In genomic region chr20:35147575-35148071, GRCh38 we compare ENCODE assay signal across 8 cellular contexts. TPM values are rescaled to one million over a fixed set of nuclear protein-coding genes. Genes with fewer than 3 reads are reported as not detected.
DNase-seq lines count a peak whose midpoint lies in the region; ATAC-seq and TF ChIP-seq lines count a peak whose summit lies in the region.
"Not testable (repeated sequence)": the region's sequence is repeated elsewhere in the genome, so short reads cannot be mapped to it uniquely, and the experiment has no call there.

No MANE protein-coding gene starts in this region.

- peak overlapping the region; percentile 5; the same call in 1 of the 2 replicates for H2BK120ac ChIP-seq in IMR-90 (ENCODE audit: low read depth, low read length)

- not testable (repeated sequence) for H3F3A ChIP-seq in DOHH2 (ENCODE audit: control insufficient read depth, insufficient read depth)

- H4K5ac ChIP-seq in IMR-90 (ENCODE audit: low read depth, low read length): peak overlapping the region; percentile 9; the same call in 1 of the 2 replicates

- intact Hi-C loops in IMR-90 (cut with micrococcal nuclease): loop anchor here (2.0 kb wide), 1 partner anchor 25 kb away; the partner anchor contains the start of gene PROCR
- intact Hi-C loops in testis (cut with DNase I; ENCODE audit: low total_unique reads): not testable (repeated sequence)

- H3K36me3 Mint-ChIP-seq in activated naive CD8-positive, alpha-beta T cell treated with anti-CD3 and anti-CD28 coated beads, Interleukin-2, amount 50 U/mL, for 24 hours (ENCODE audit: low read depth); naive B cell: not testable (repeated sequence)

- not testable (repeated sequence) for H2AK5ac ChIP-seq in IMR-90 (ENCODE audit: low read depth, low read length)

- dilution Hi-C loops in IMR-90 (cut with HindIII; ENCODE audit: low sequenced_read_pairs, unreplicated experiment): not testable (repeated sequence)

- peak overlapping the region; percentile 69 to 82 for H4K8ac ChIP-seq in IMR-90 (ENCODE audit: low read depth in 2 of 2, low read length in 2 of 2)

- peak overlapping the region; percentile 66; the same call in 1 of the 2 replicates for H3K23ac ChIP-seq in IMR-90 (ENCODE audit: low read depth, low read length)

- ATAC-seq in GM21723 (IDR thresholded peaks at IDR 0.05; ENCODE audit: unreplicated experiment) (peak; percentile 25), IMR-90 (ENCODE audit: low read depth) (peak; percentile 42), naive B cell (ENCODE audit: low read depth in 2 of 2) (peak; percentile 5 to 9)
- ATAC-seq in activated naive CD8-positive, alpha-beta T cell treated with anti-CD3 and anti-CD28 coated beads, Interleukin-2, amount 50 U/mL, for 24 hours: not testable (repeated sequence)

- H4K20me1 ChIP-seq in DOHH2 (ENCODE audit: control insufficient read depth, insufficient read depth, low read depth, low read length); IMR-90 (ENCODE audit: insufficient read depth, low read length): not testable (repeated sequence)

- H3K79me1 ChIP-seq in IMR-90 (ENCODE audit: low read depth in 1 of 2, low read length in 2 of 2): peaks cover 4 to 10% of the 10 kb centered on the region in 2 experiments

- TF ChIP-seq POLR2A in IMR-90 (IDR thresholded peaks at IDR 0.05; ENCODE audit: low read depth, low read length); testis (IDR thresholded peaks at IDR 0.05): not testable (repeated sequence)

- peaks cover 23% of the 10 kb centered on the region for H3K4me1 Mint-ChIP-seq in activated naive CD8-positive, alpha-beta T cell treated with anti-CD3 and anti-CD28 coated beads, Interleukin-2, amount 50 U/mL, for 24 hours
- peaks cover 30 to 51% (median 39%) of the 10 kb centered on the region in 3 donors for H3K4me1 Mint-ChIP-seq in naive B cell

- H2AK9ac ChIP-seq in IMR-90 (replicated peaks; ENCODE audit: low read depth, low read length, poor library complexity): not testable (repeated sequence)

- not testable (repeated sequence) for H3K36me3 ChIP-seq in DOHH2 (ENCODE audit: control insufficient read depth, low read length); IMR-90 (ENCODE audit: control insufficient read depth, insufficient read depth, low read length); testis (ENCODE audit: low read depth, missing control alignments)

- peak overlapping the region; percentile 76 for H2AFZ ChIP-seq in IMR-90 (replicated peaks; ENCODE audit: low read length, poor library complexity)

- CTCF ChIA-PET in IMR-90 (lab: Yijun Ruan, JAX): interaction anchor here (0.6 to 3.5 kb wide), 4 partner anchors 52 to 69 kb away, joined by 3 to 26 read pairs (median 6); no protein-coding TSS in a partner anchor

- H2BK5ac ChIP-seq in IMR-90 (ENCODE audit: low read depth, low read length, poor library complexity, severe bottlenecking): peak overlapping the region; percentile 72

- WGBS in IMR-90 (ENCODE audit: extremely low coverage in 2 of 2, insufficient read length in 1 of 2), 2 experiments: no CpG with 5 or more reads among the region's 19 CpGs
- WGBS in testis, 2 donors: 4 to 7% methylated on average over 19 of the region's 19 CpGs

- peaks cover 27% of the 10 kb centered on the region for H3K4me1 ChIP-seq in DOHH2 (ENCODE audit: control insufficient read depth, low read length)
- H3K4me1 ChIP-seq in IMR-90 (ENCODE audit: control insufficient read depth, insufficient read depth, low read length); testis: not testable (repeated sequence)

- POLR2A ChIA-PET in IMR-90 (lab: Charles Lee; ENCODE audit: unreplicated experiment): interaction anchor here (0.6 kb wide), 1 partner anchor 15 kb away, joined by 3 read pairs; no protein-coding TSS in a partner anchor

- H3K4ac ChIP-seq in IMR-90 (ENCODE audit: low read depth, low read length): peak overlapping the region; percentile 37; the same call in 1 of the 2 replicates

- DNase-seq in IMR-90, naive B cell, testis: not testable (repeated sequence)
- peak; percentile 54 for DNase-seq in SKM-1 treated with dmso at 0.1 percent for 144 hours (lab: John Stamatoyannopoulos, UW; ENCODE audit: unreplicated experiment)
- peak; percentile 39 for DNase-seq in activated naive CD8-positive, alpha-beta T cell treated with anti-CD3 and anti-CD28 coated beads, Interleukin-2, amount 50 U/mL, for 24 hours
- DNase-seq in foreskin fibroblast: peak; percentile 30 to 60

- H3K27me3 Mint-ChIP-seq in activated naive CD8-positive, alpha-beta T cell treated with anti-CD3 and anti-CD28 coated beads, Interleukin-2, amount 50 U/mL, for 24 hours; naive B cell: not testable (repeated sequence)

- H3K4me2 ChIP-seq in DOHH2 (ENCODE audit: low read length) (peak overlapping the region; percentile 88), IMR-90 (ENCODE audit: low read depth, low read length) (peak overlapping the region; percentile 42)

- H3K9me2 ChIP-seq in DOHH2 (replicated peaks; ENCODE audit: control insufficient read depth, low read length): not testable (repeated sequence)

- peak overlapping the region; percentile 39; the same call in 1 of the 2 replicates for H3K9ac ChIP-seq in IMR-90 (ENCODE audit: low read depth, low read length)

- H3K4me3 Mint-ChIP-seq in activated naive CD8-positive, alpha-beta T cell treated with anti-CD3 and anti-CD28 coated beads, Interleukin-2, amount 50 U/mL, for 24 hours: peak overlapping the region; percentile 98
- H3K4me3 Mint-ChIP-seq in naive B cell: peak overlapping the region; percentile 88 to 99 (median 98)

- not testable (repeated sequence) for H3K79me2 ChIP-seq in DOHH2 (ENCODE audit: control insufficient read depth, low read length)

- H2BK20ac ChIP-seq in IMR-90 (ENCODE audit: low read depth, low read length): not testable (repeated sequence)

- not testable (repeated sequence) for H3K9me3 Mint-ChIP-seq in activated naive CD8-positive, alpha-beta T cell treated with anti-CD3 and anti-CD28 coated beads, Interleukin-2, amount 50 U/mL, for 24 hours; naive B cell

- H3K9me1 ChIP-seq in IMR-90 (ENCODE audit: insufficient read depth, low read length): not testable (repeated sequence)

- not testable (repeated sequence) for H2BK15ac ChIP-seq in IMR-90 (ENCODE audit: low read depth, low read length)

- H3K56ac ChIP-seq in IMR-90 (ENCODE audit: extremely low read depth, insufficient read depth, low read length): peak overlapping the region; percentile 19

- H3K27me3 ChIP-seq in DOHH2 (ENCODE audit: control insufficient read depth, low read length); IMR-90 (ENCODE audit: control insufficient read depth, insufficient read depth, low read length); testis: not testable (repeated sequence)

- in situ Hi-C loops in IMR-90 (cut with MboI; ENCODE audit: low sequenced_read_pairs): loop anchor here (5.0 to 25.0 kb wide), 3 partner anchors 57 to 290 kb away; partner anchors contain the start of gene GDF5

- not testable (repeated sequence) for H3K27ac ChIP-seq in DOHH2 (ENCODE audit: low read depth, low read length)
- H3K27ac ChIP-seq in IMR-90 (ENCODE audit: insufficient read depth, low read length): peak overlapping the region; percentile 28
- H3K27ac ChIP-seq in testis: peak overlapping the region; percentile 62 to 63

- not testable (repeated sequence) for H3K9me3 ChIP-seq in DOHH2 (ENCODE audit: control insufficient read depth, insufficient read depth, low read length); IMR-90 (ENCODE audit: control insufficient read depth, insufficient read depth, low read length); testis

- H3K14ac ChIP-seq in IMR-90 (replicated peaks; ENCODE audit: low read depth, low read length): peak overlapping the region; percentile 6

- peak overlapping the region; percentile 78 for H3K4me3 ChIP-seq in DOHH2 (ENCODE audit: low read length)
- peak overlapping the region; percentile 82 for H3K4me3 ChIP-seq in IMR-90 (ENCODE audit: insufficient read depth, low read depth, low read length)
- H3K4me3 ChIP-seq in foreskin fibroblast (ENCODE audit: low read depth in 1 of 2, low read length in 2 of 2): peak overlapping the region; percentile 96 to 98
- peak overlapping the region; percentile 63 to 84 for H3K4me3 ChIP-seq in testis

- peak overlapping the region; percentile 96 for H3K27ac Mint-ChIP-seq in activated naive CD8-positive, alpha-beta T cell treated with anti-CD3 and anti-CD28 coated beads, Interleukin-2, amount 50 U/mL, for 24 hours
- H3K27ac Mint-ChIP-seq in naive B cell: peak overlapping the region; percentile 90 to 98 (median 96)

- not testable (repeated sequence) for TF ChIP-seq RAD21 in IMR-90 (IDR thresholded peaks at IDR 0.05; ENCODE audit: low read length)

- not testable (repeated sequence) for TF ChIP-seq CTCF in DOHH2 (IDR thresholded peaks at IDR 0.05; ENCODE audit: low read depth, low read length, poor library complexity, severe bottlenecking); IMR-90 (conservative IDR thresholded peaks at IDR 0.05; ENCODE audit: low read depth, low read length); foreskin fibroblast (IDR thresholded peaks at IDR 0.05; ENCODE audit: low read depth, low read length); testis (IDR thresholded peaks at IDR 0.05)

- peak overlapping the region; percentile 19 for H4K91ac ChIP-seq in IMR-90 (ENCODE audit: insufficient read depth, low read depth, low read length)

- not testable (repeated sequence) for BruUV-seq in IMR-90 (replicated peaks; lab: Mats Ljungman, UMichigan)

- not testable (repeated sequence) for H3K18ac ChIP-seq in IMR-90 (ENCODE audit: low read depth, low read length)

RNA-seq across cellular contexts. Expression of gene EDEM2, which starts 0.5 kb away (rescaled TPM):
- 22.5 and 27.4 TPM in 2 replicates for total RNA-seq in IMR-90 (2012; rRNA removed)
- 17.1 and 19.0 TPM in 2 replicates for polyA plus RNA-seq in IMR-90 (2012; rRNA removed)
- 15.3 and 24.8 TPM in 2 replicates for polyA plus RNA-seq in IMR-90 (2012; cell fraction: cytosol; rRNA removed)
- 12.0 and 14.1 TPM in 2 replicates for polyA plus RNA-seq in IMR-90 (2012; cell fraction: nucleus; rRNA removed; ENCODE audit: low replicate concordance)
- polyA plus RNA-seq in naive B cell (ENCODE audit: low read depth in 6 of 6): 10 to 100 TPM; 41.6 to 67.6 (median 45.5) TPM
- 10 to 100 TPM; 14.0 to 16.9 TPM for total RNA-seq in testis
- polyA plus RNA-seq in testis (ENCODE audit: insufficient read depth, low read depth, low replicate concordance): 15.7 TPM

RNA-seq across cellular contexts. Expression of gene PROCR, which starts 24.2 kb away (rescaled TPM):
- total RNA-seq in IMR-90 (2012; rRNA removed) (25.0 and 36.4 TPM in 2 replicates), testis (1 to 10 TPM; 7.2 to 8.2 TPM)
- polyA plus RNA-seq in IMR-90 (2012; rRNA removed) (41.9 and 60.5 TPM in 2 replicates), naive B cell (ENCODE audit: low read depth in 6 of 6) (not detected), testis (ENCODE audit: insufficient read depth, low read depth, low replicate concordance) (23.6 TPM)
- 26.1 and 52.9 TPM in 2 replicates for polyA plus RNA-seq in IMR-90 (2012; cell fraction: cytosol; rRNA removed)
- 12.7 and 15.9 TPM in 2 replicates for polyA plus RNA-seq in IMR-90 (2012; cell fraction: nucleus; rRNA removed; ENCODE audit: low replicate concordance)

RNA-seq across cellular contexts. Expression of gene TRPC4AP, which starts 55.0 kb away (rescaled TPM):
- 39.4 and 41.0 TPM in 2 replicates for total RNA-seq in IMR-90 (2012; rRNA removed)
- polyA plus RNA-seq in IMR-90 (2012; rRNA removed): 77.6 and 81.0 TPM in 2 replicates
- 47.2 and 64.3 TPM in 2 replicates for polyA plus RNA-seq in IMR-90 (2012; cell fraction: cytosol; rRNA removed)
- 135 and 171 TPM in 2 replicates for polyA plus RNA-seq in IMR-90 (2012; cell fraction: nucleus; rRNA removed; ENCODE audit: low replicate concordance)
- 10 to 100 TPM; 37.1 to 63.2 (median 51.2) TPM for polyA plus RNA-seq in naive B cell (ENCODE audit: low read depth in 6 of 6)
- total RNA-seq in testis: 10 to 100 TPM; 76.6 to 78.4 TPM
- polyA plus RNA-seq in testis (ENCODE audit: insufficient read depth, low read depth, low replicate concordance): 68.8 TPM

Comparison
In these comparisons a context has a peak if more than half of its experiments do, and no peak if none do; other contexts are left out.
1. RNA of gene PROCR, which starts 24.2 kb away (polyA plus RNA-seq): 12.7 to 60.5 TPM in IMR-90 and 23.6 TPM in testis (single experiment); not detected in naive B cell; every median in the first group is over 4 times any median in the second.
2. Peak in every context shown above with its lines, with median percentiles within 50 percentile points of each other: H3K4me3 ChIP-seq.